In the genomic region with DNA sequence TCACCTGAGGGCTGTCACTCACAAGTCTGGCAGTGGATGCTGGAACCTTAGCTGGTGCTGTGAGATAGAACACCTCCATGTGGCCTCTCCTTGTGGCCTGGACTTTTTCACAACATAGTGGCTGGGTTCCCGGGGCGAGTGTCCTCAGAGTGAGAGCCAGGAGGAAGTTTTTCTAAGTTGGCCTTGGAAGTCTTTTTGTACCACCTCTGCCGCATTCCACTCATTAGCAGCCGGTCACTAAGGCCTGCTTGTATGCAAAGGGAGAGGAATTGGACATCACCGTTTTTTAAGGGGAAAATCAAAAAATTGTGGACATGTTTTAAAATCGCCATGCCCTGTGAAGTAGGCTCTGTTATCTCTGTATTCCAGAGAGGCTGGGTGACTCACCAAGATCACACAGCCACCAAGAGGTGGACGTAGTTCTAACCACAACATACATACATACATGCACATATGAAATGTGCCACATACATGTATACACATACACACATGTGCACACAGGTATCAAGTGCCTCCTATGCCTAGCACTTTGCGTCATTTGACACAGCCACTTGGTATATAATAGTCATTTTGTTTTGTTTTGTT, we compare ENCODE assay signal across 14 cellular contexts. TPM values are rescaled to one million over a fixed set of nuclear protein-coding genes. Genes with fewer than 3 reads are reported as not detected.
DNase-seq lines count a peak whose midpoint lies in the region; ATAC-seq and TF ChIP-seq lines count a peak whose summit lies in the region.
"Had no signal": no experiment of that assay in that cellular context is flagged by ENCODE, and none has a peak within 500 bp of the region (broad histone marks: within the 10 kb centered on the region; RNA-seq: fewer than 3 reads in every experiment).

No MANE protein-coding gene starts in this region.

- H3K4me3 Mint-ChIP-seq in stimulated activated effector memory CD8-positive, alpha-beta T cell treated with anti-CD3 and anti-CD28 coated beads, Interleukin-12 subunit alpha, Interleukin-12 subunit beta, amount 100 ng/mL, for 72 hours: no peak overlapping the region
- H3K4me3 Mint-ChIP-seq: activated T-cell treated with anti-CD3 and anti-CD28 coated beads, Interleukin-2, amount 50 U/mL, for 72 hours; natural killer cell treated with Interleukin-12 subunit alpha and Interleukin-12 subunit beta and Interleukin-15 and Interleukin-18, amount 100 ng/mL, for 72 hours had no signal

- no peaks in the 10 kb centered on the region for H3K36me3 Mint-ChIP-seq in stimulated activated effector memory CD8-positive, alpha-beta T cell treated with anti-CD3 and anti-CD28 coated beads, Interleukin-12 subunit alpha, Interleukin-12 subunit beta, amount 100 ng/mL, for 72 hours
- H3K36me3 Mint-ChIP-seq: natural killer cell treated with Interleukin-12 subunit alpha and Interleukin-12 subunit beta and Interleukin-15 and Interleukin-18, amount 100 ng/mL, for 72 hours had no signal

- DNase-seq in HT1080 (ENCODE audit: low read depth): peak; percentile 41
- no peak for DNase-seq in body of pancreas
- DNase-seq in right atrium auricular region (ENCODE audit: low spot score): no peak
- DNase-seq in stimulated activated effector memory CD8-positive, alpha-beta T cell treated with anti-CD3 and anti-CD28 coated beads, Interleukin-12 subunit alpha, Interleukin-12 subunit beta, amount 100 ng/mL, for 72 hours (ENCODE audit: low spot score in 2 of 2): no peak
- DNase-seq in SW 1271 (lab: John Stamatoyannopoulos, UW): no peak
- DNase-seq in activated CD8-positive, alpha-beta memory T cell treated with anti-CD3 and anti-CD28 coated beads, Interleukin-2, amount 50 U/mL, for 4 hours: no peak
- DNase-seq in NCI-H2196 (lab: John Stamatoyannopoulos, UW; ENCODE audit: unreplicated experiment): no peak
- DNase-seq: activated CD4-positive, CD25-positive, alpha-beta regulatory T cell treated with anti-CD3 and anti-CD28 coated beads, Interleukin-2, amount 50 U/mL, for 72 hours had no signal

- H3K9me3 ChIP-seq in body of pancreas: no peaks in the 10 kb centered on the region
- no peaks in the 10 kb centered on the region for H3K9me3 ChIP-seq in right atrium auricular region
- H3K9me3 ChIP-seq: colonic mucosa, pancreas, suprapubic skin had no signal

- TF ChIP-seq CTCF in body of pancreas (IDR thresholded peaks at IDR 0.05) (no peak), right atrium auricular region (IDR thresholded peaks at IDR 0.05) (no peak)

- H3K27ac ChIP-seq in body of pancreas (peak overlapping the region in 1 of 4 donors; percentile 15), right atrium auricular region (peak overlapping the region; percentile 47 to 54)
- H3K27ac ChIP-seq: colonic mucosa, pancreas, suprapubic skin had no signal

- peak; percentile 29 for ATAC-seq in body of pancreas
- peak; percentile 5 for ATAC-seq in stimulated activated effector memory CD8-positive, alpha-beta T cell treated with anti-CD3 and anti-CD28 coated beads, Interleukin-12 subunit alpha, Interleukin-12 subunit beta, amount 100 ng/mL, for 72 hours
- ATAC-seq in HG02884 (IDR thresholded peaks at IDR 0.05; ENCODE audit: unreplicated experiment): no peak

- intact Hi-C loops in body of pancreas (cut with DNase I): no loop called here

- H3K27me3 ChIP-seq in body of pancreas (no peaks in the 10 kb centered on the region), right atrium auricular region (no peaks in the 10 kb centered on the region)
- H3K27me3 ChIP-seq: colonic mucosa, pancreas, suprapubic skin had no signal

- no peaks in the 10 kb centered on the region for H3K36me3 ChIP-seq in body of pancreas (replicated peaks in 1 of 2; ENCODE audit: insufficient read depth in 1 of 2, low read depth in 2 of 2)
- H3K36me3 ChIP-seq in right atrium auricular region: no peaks in the 10 kb centered on the region
- H3K36me3 ChIP-seq: colonic mucosa, pancreas, suprapubic skin had no signal

- H3K4me1 ChIP-seq in body of pancreas (no peaks in the 10 kb centered on the region), right atrium auricular region (peaks cover 0 to 37% of the 10 kb centered on the region in 2 donors)
- H3K4me1 ChIP-seq: colonic mucosa, pancreas had no signal

- no peak overlapping the region for H3K27ac Mint-ChIP-seq in stimulated activated effector memory CD8-positive, alpha-beta T cell treated with anti-CD3 and anti-CD28 coated beads, Interleukin-12 subunit alpha, Interleukin-12 subunit beta, amount 100 ng/mL, for 72 hours
- H3K27ac Mint-ChIP-seq: activated T-cell treated with anti-CD3 and anti-CD28 coated beads, Interleukin-2, amount 50 U/mL, for 72 hours; natural killer cell treated with Interleukin-12 subunit alpha and Interleukin-12 subunit beta and Interleukin-15 and Interleukin-18, amount 100 ng/mL, for 72 hours had no signal

- H3K9me3 Mint-ChIP-seq in stimulated activated effector memory CD8-positive, alpha-beta T cell treated with anti-CD3 and anti-CD28 coated beads, Interleukin-12 subunit alpha, Interleukin-12 subunit beta, amount 100 ng/mL, for 72 hours: no peaks in the 10 kb centered on the region
- H3K9me3 Mint-ChIP-seq: activated T-cell treated with anti-CD3 and anti-CD28 coated beads, Interleukin-2, amount 50 U/mL, for 72 hours; natural killer cell treated with Interleukin-12 subunit alpha and Interleukin-12 subunit beta and Interleukin-15 and Interleukin-18, amount 100 ng/mL, for 72 hours had no signal

- no peak overlapping the region for H3K4me3 ChIP-seq in body of pancreas
- no peak overlapping the region for H3K4me3 ChIP-seq in right atrium auricular region
- H3K4me3 ChIP-seq: colonic mucosa, pancreas, suprapubic skin had no signal

- 47 to 55% methylated on average over 8 of the region's 8 CpGs for WGBS in body of pancreas, 2 donors

- TF ChIP-seq POLR2A in body of pancreas (IDR thresholded peaks at IDR 0.05): no peak

- no peaks in the 10 kb centered on the region for H3K4me1 Mint-ChIP-seq in stimulated activated effector memory CD8-positive, alpha-beta T cell treated with anti-CD3 and anti-CD28 coated beads, Interleukin-12 subunit alpha, Interleukin-12 subunit beta, amount 100 ng/mL, for 72 hours

RNA-seq across cellular contexts. Expression of gene ZSCAN20, which starts 16.1 kb away (rescaled TPM):
- total RNA-seq in HT1080 (2014; rRNA removed; shearing (Covaris generic)): 3.0 and 5.8 TPM in 2 replicates
- 1.9 and 2.2 TPM in 2 replicates for polyA plus RNA-seq in HT1080 (2015; cell fraction: cytosol; rRNA removed)
- polyA plus RNA-seq in HT1080 (2015; cell fraction: nucleus; rRNA removed): 6.1 and 7.5 TPM in 2 replicates
- total RNA-seq in body of pancreas: 1 to 10 TPM; 3.0 to 3.6 TPM
- total RNA-seq in right atrium auricular region: 1 to 10 TPM; 4.7 to 7.3 TPM

RNA-seq across cellular contexts. Expression of gene PHC2, which starts 25.5 kb away (rescaled TPM):
- total RNA-seq in HT1080 (2014; rRNA removed; shearing (Covaris generic)): 201 and 240 TPM in 2 replicates
- polyA plus RNA-seq in HT1080 (2015; cell fraction: cytosol; rRNA removed): 229 and 243 TPM in 2 replicates
- 150 and 170 TPM in 2 replicates for polyA plus RNA-seq in HT1080 (2015; cell fraction: nucleus; rRNA removed)
- 10 to 100 TPM; 41.8 to 44.5 TPM for total RNA-seq in body of pancreas
- total RNA-seq in right atrium auricular region: 100 to 1,000 TPM in 1 of 2 donors, 10 to 100 TPM in 1; 98.4 to 144 TPM
